8 cellular contexts compared by ENCODE assay signal in genomic region chr19:488505-489417, GRCh38. TPM values are rescaled to one million over a fixed set of nuclear protein-coding genes. Genes with fewer than 3 reads are reported as not detected.
DNase-seq lines count a peak whose midpoint lies in the region; ATAC-seq and TF ChIP-seq lines count a peak whose summit lies in the region.

No MANE protein-coding gene starts in this region.

- intact Hi-C loops in left colon (cut with DNase I, micrococcal nuclease): loop anchor here in 1 of 2 donors (10.0 kb wide), 1 partner anchor 84 kb away; the partner anchor contains the start of gene C2CD4C

- no peaks in the 10 kb centered on the region for H3K9me3 Mint-ChIP-seq in chondrocyte (ENCODE audit: low read depth)

- no peak for TF ChIP-seq CTCF in chondrocyte (IDR thresholded peaks at IDR 0.05)

- no peaks in the 10 kb centered on the region for H3K27me3 Mint-ChIP-seq in chondrocyte (ENCODE audit: low read depth)

- DNase-seq in AG08395 (ENCODE audit: low spot score) (peak; percentile 99), NCI-H460 (ENCODE audit: extremely low read depth, low read depth) (peak; percentile 84), chondrocyte (ENCODE audit: low spot score) (peak; percentile 98), left colon (peak; percentile 95 to 98)
- peak; percentile 85 to 90 for DNase-seq in activated CD4-positive, alpha-beta T cell treated with anti-CD3 and anti-CD28 coated beads for 24 hours (ENCODE audit: low read depth in 2 of 2)
- peak; percentile 86 to 94 (median 89) for DNase-seq in stimulated activated CD4-positive, alpha-beta T cell treated with anti-CD3 and anti-CD28 coated beads, Interleukin-1b, Interleukin-23, amount 100 ng/mL, for 24 hours (ENCODE audit: low read depth in 4 of 4, low spot score in 1 of 4)

- H3K4me3 Mint-ChIP-seq in chondrocyte (ENCODE audit: unreplicated experiment): peak overlapping the region; percentile 79

- H3K36me3 Mint-ChIP-seq in chondrocyte (ENCODE audit: low read depth): no peaks in the 10 kb centered on the region

- H3K4me1 Mint-ChIP-seq in chondrocyte (ENCODE audit: low read depth): peaks cover 30% of the 10 kb centered on the region

- peak overlapping the region; percentile 65 for H3K27ac Mint-ChIP-seq in chondrocyte (ENCODE audit: unreplicated experiment)

- peak; percentile 73 for ATAC-seq in GM19025 (IDR thresholded peaks at IDR 0.05; ENCODE audit: low read depth, unreplicated experiment)
- peak; percentile 80 for ATAC-seq in HG03342 (IDR thresholded peaks at IDR 0.05; ENCODE audit: unreplicated experiment)
- ATAC-seq in left colon: peak; percentile 97

RNA-seq across cellular contexts. Expression of gene MADCAM1, which starts 7.5 kb away (rescaled TPM):
- total RNA-seq in NCI-H460 (2014; rRNA removed; shearing (Covaris generic)): not detected in 2 replicates
- 1.5 and 2.3 TPM in 2 replicates for polyA plus RNA-seq in NCI-H460 (2014; cell fraction: nucleus; rRNA removed)
- total RNA-seq in chondrocyte (0.59 to 0.92 TPM (median 0.62 TPM) in 3 replicates), left colon (1 to 10 TPM; 3.1 to 5.9 TPM)

RNA-seq across cellular contexts. Expression of gene TPGS1, which starts 18.5 kb away (rescaled TPM):
- 10.5 and 14.6 TPM in 2 replicates for total RNA-seq in NCI-H460 (2014; rRNA removed; shearing (Covaris generic))
- polyA plus RNA-seq in NCI-H460 (2014; cell fraction: nucleus; rRNA removed): 31.0 and 46.5 TPM in 2 replicates
- 18.3 to 22.6 TPM (median 21.3 TPM) in 3 replicates for total RNA-seq in chondrocyte
- total RNA-seq in left colon: 10 to 100 TPM; 17.4 to 19.9 TPM

RNA-seq across cellular contexts. Expression of gene SHC2, which starts 27.9 kb away (rescaled TPM):
- total RNA-seq in NCI-H460 (2014; rRNA removed; shearing (Covaris generic)): 0.58 and 1.1 TPM in 2 replicates
- polyA plus RNA-seq in NCI-H460 (2014; cell fraction: nucleus; rRNA removed): 0.30 and 1.6 TPM in 2 replicates
- total RNA-seq in chondrocyte (26.9 to 50.9 TPM (median 47.8 TPM) in 3 replicates), left colon (1 to 10 TPM; 4.7 to 9.4 TPM)

RNA-seq across cellular contexts. Expression of gene CDC34, which starts 42.8 kb away (rescaled TPM):
- total RNA-seq in NCI-H460 (2014; rRNA removed; shearing (Covaris generic)): 60.6 and 66.0 TPM in 2 replicates
- 41.5 and 79.2 TPM in 2 replicates for polyA plus RNA-seq in NCI-H460 (2014; cell fraction: nucleus; rRNA removed)
- 41.4 to 71.1 TPM (median 66.9 TPM) in 3 replicates for total RNA-seq in chondrocyte
- 10 to 100 TPM; 62.4 to 67.6 TPM for total RNA-seq in left colon

RNA-seq across cellular contexts. Expression of gene GZMM, which starts 55.1 kb away (rescaled TPM):
- total RNA-seq in NCI-H460 (2014; rRNA removed; shearing (Covaris generic)): not detected in 2 replicates
- not detected in 2 replicates for polyA plus RNA-seq in NCI-H460 (2014; cell fraction: nucleus; rRNA removed)
- total RNA-seq in chondrocyte (not detected in 3 replicates), left colon (under 1 TPM in 1 of 2 donors, not detected in 1; 0.67 TPM)

Comparison
In these comparisons a context has a peak if more than half of its experiments do, and no peak if none do; other contexts are left out.
1. Peak in every context shown above with its lines: DNase-seq and ATAC-seq.